ENCODE assay signal across 1 cellular context in genomic region chr12:121263206-121263605, GRCh38.
TF ChIP-seq lines count a peak whose summit lies in the region.

No MANE protein-coding gene starts in this region.

TF ChIP-seq in GM12878, 131 proteins besides CTCF, POLR2A, EP300 and RAD21:
- TF ChIP-seq POLR2AphosphoS5 (IDR thresholded peaks at IDR 0.05; ENCODE audit: low read length) = no peak
- no peak for TF ChIP-seq IRF5 (IDR thresholded peaks at IDR 0.05; ENCODE audit: borderline replicate concordance)
- TF ChIP-seq ZBTB40 (IDR thresholded peaks at IDR 0.05; ENCODE audit: borderline replicate concordance) = peak; percentile 24; the same call in 1 of the 2 replicates
- no peak for TF ChIP-seq RELA (IDR thresholded peaks at IDR 0.05; ENCODE audit: borderline replicate concordance, partially characterized antibody)
- TF ChIP-seq SMARCA5 (IDR thresholded peaks at IDR 0.05) = no peak
